In genomic region chr15:45115312-45115820, GRCh38 we compare ENCODE assay signal across 20 cellular contexts. TPM values are rescaled to one million over a fixed set of nuclear protein-coding genes. Genes with fewer than 3 reads are reported as not detected.
DNase-seq lines count a peak whose midpoint lies in the region; ATAC-seq, FAIRE-seq and TF ChIP-seq lines count a peak whose summit lies in the region.
"Had no signal": no experiment of that assay in that cellular context is flagged by ENCODE, and none has a peak within 500 bp of the region (broad histone marks: within the 10 kb centered on the region; RNA-seq: fewer than 3 reads in every experiment).

No MANE protein-coding gene starts in this region.

- peak overlapping the region; percentile 48 for H3K4me3 ChIP-seq in colonic mucosa

- peaks cover 19 to 20% of the 10 kb centered on the region in 2 donors for H3K4me1 Mint-ChIP-seq in natural killer cell treated with Interleukin-12 subunit alpha and Interleukin-12 subunit beta and Interleukin-15 and Interleukin-18, amount 100 ng/mL, for 72 hours (ENCODE audit: low read depth in 2 of 2)
- H3K4me1 Mint-ChIP-seq in natural killer cell, result peaks cover 14 to 29% of the 10 kb centered on the region in 2 donors

- no peak for ATAC-seq in natural killer cell treated with Interleukin-12 subunit alpha and Interleukin-12 subunit beta and Interleukin-15 and Interleukin-18, amount 100 ng/mL, for 72 hours
- ATAC-seq in natural killer cell (no peak), HG03378 (IDR thresholded peaks at IDR 0.05; ENCODE audit: unreplicated experiment) (no peak)
- ATAC-seq: HCT116 had no signal

- no peak overlapping the region for H3K27ac ChIP-seq in colonic mucosa

- H3K36me3 ChIP-seq in colonic mucosa, result no peaks in the 10 kb centered on the region

- no peak for FAIRE-seq in HTR-8/SVneo (lab: Jason Lieb, UNC)
- FAIRE-seq: G401.6, GM12891 had no signal

- H3K36me3 Mint-ChIP-seq in natural killer cell treated with Interleukin-12 subunit alpha and Interleukin-12 subunit beta and Interleukin-15 and Interleukin-18, amount 100 ng/mL, for 72 hours, result peaks cover 5% of the 10 kb centered on the region
- no peaks in the 10 kb centered on the region for H3K36me3 Mint-ChIP-seq in natural killer cell
- H3K36me3 Mint-ChIP-seq: IgD-negative memory B cell had no signal

- H3K9ac ChIP-seq in colonic mucosa (ENCODE audit: low read depth in 2 of 2, low read length in 2 of 2), result no peak overlapping the region

- TF ChIP-seq CTCF in natural killer cell (IDR thresholded peaks at IDR 0.05) (no peak), colonic mucosa (IDR thresholded peaks at IDR 0.05) (no peak)

- peaks cover 54 to 63% of the 10 kb centered on the region in 2 donors for H3K27me3 Mint-ChIP-seq in natural killer cell treated with Interleukin-12 subunit alpha and Interleukin-12 subunit beta and Interleukin-15 and Interleukin-18, amount 100 ng/mL, for 72 hours
- H3K27me3 Mint-ChIP-seq in natural killer cell (ENCODE audit: low read depth in 2 of 2), result peaks cover 67 to 70% of the 10 kb centered on the region in 2 donors

- peaks cover 57% of the 10 kb centered on the region for H3K27me3 ChIP-seq in colonic mucosa

- no peaks in the 10 kb centered on the region for H3K9me3 Mint-ChIP-seq in natural killer cell treated with Interleukin-12 subunit alpha and Interleukin-12 subunit beta and Interleukin-15 and Interleukin-18, amount 100 ng/mL, for 72 hours
- no peaks in the 10 kb centered on the region for H3K9me3 Mint-ChIP-seq in natural killer cell
- H3K9me3 Mint-ChIP-seq: CD4-positive, alpha-beta T cell; IgD-negative memory B cell had no signal

- peaks cover 3% of the 10 kb centered on the region for H3K4me1 ChIP-seq in colonic mucosa

- H3K27ac Mint-ChIP-seq in natural killer cell treated with Interleukin-12 subunit alpha and Interleukin-12 subunit beta and Interleukin-15 and Interleukin-18, amount 100 ng/mL, for 72 hours, result no peak overlapping the region
- no peak overlapping the region for H3K27ac Mint-ChIP-seq in natural killer cell
- H3K27ac Mint-ChIP-seq: CD4-positive, alpha-beta T cell; IgD-negative memory B cell had no signal

- intact Hi-C loops in natural killer cell (cut with micrococcal nuclease), result no loop called here
- intact Hi-C loops in colonic mucosa (cut with DNase I), result loop anchor here (5.0 kb wide), 2 partner anchors 63 to 148 kb away; no protein-coding TSS in a partner anchor
- intact Hi-C loops in posterior vena cava (cut with DNase I), result no loop called here

- H3K4me3 Mint-ChIP-seq in natural killer cell treated with Interleukin-12 subunit alpha and Interleukin-12 subunit beta and Interleukin-15 and Interleukin-18, amount 100 ng/mL, for 72 hours, result peak overlapping the region; percentile 38
- H3K4me3 Mint-ChIP-seq in natural killer cell, result no peak overlapping the region
- H3K4me3 Mint-ChIP-seq: CD4-positive, alpha-beta T cell had no signal

- no peak for DNase-seq in natural killer cell treated with Interleukin-12 subunit alpha and Interleukin-12 subunit beta and Interleukin-15 and Interleukin-18, amount 100 ng/mL, for 72 hours (ENCODE audit: low spot score)
- DNase-seq in natural killer cell, result no peak
- no peak for DNase-seq in colonic mucosa
- peak; percentile 68 for DNase-seq in posterior vena cava (ENCODE audit: low spot score)
- DNase-seq in kidney glomerular epithelial cell (lab: John Stamatoyannopoulos, UW), result no peak
- no peak for DNase-seq in HTR-8/SVneo (ENCODE audit: insufficient read length, low spot score)
- DNase-seq: ACHN; C1 segment of cervical spinal cord; CD4-positive, alpha-beta T cell; DMS153; DMS79 treated with DMSO at 0.1 percent for 48 hours; EL; KG1 had no signal

- H3K9me3 ChIP-seq in colonic mucosa, result no peaks in the 10 kb centered on the region

RNA-seq across cellular contexts. Expression of gene DUOXA2, which starts 1.2 kb away (rescaled TPM):
- 1 to 10 TPM in 1 of 2 donors, not detected in 1; 1.6 TPM for total RNA-seq in natural killer cell treated with Interleukin-12 subunit alpha and Interleukin-12 subunit beta and Interleukin-15 and Interleukin-18, amount 100 ng/mL, for 72 hours
- total RNA-seq in natural killer cell (not detected), colonic mucosa (10 to 100 TPM; 30.2 to 48.5 TPM), posterior vena cava (not detected)
- total RNA-seq: A172; CD4-positive, alpha-beta T cell; H4 had no signal

RNA-seq across cellular contexts. Expression of gene DUOX2, which starts 1.4 kb away (rescaled TPM):
- total RNA-seq in natural killer cell treated with Interleukin-12 subunit alpha and Interleukin-12 subunit beta and Interleukin-15 and Interleukin-18, amount 100 ng/mL, for 72 hours, result 1 to 10 TPM in 1 of 2 donors, under 1 TPM in 1; 0.19 to 7.1 TPM
- total RNA-seq in natural killer cell (1 to 10 TPM in 1 of 3 donors, not detected in 2; 2.5 TPM), colonic mucosa (100 to 1,000 TPM in 1 of 2 donors, 10 to 100 TPM in 1; 40.0 to 111 TPM), posterior vena cava (1 to 10 TPM in 1 of 2 donors, under 1 TPM in 1; 0.57 to 2.7 TPM)

RNA-seq across cellular contexts. Expression of gene DUOXA1, which starts 14.3 kb away (rescaled TPM):
- total RNA-seq in natural killer cell treated with Interleukin-12 subunit alpha and Interleukin-12 subunit beta and Interleukin-15 and Interleukin-18, amount 100 ng/mL, for 72 hours, result not detected
- total RNA-seq in natural killer cell (under 1 TPM in 2 of 3 donors, not detected in 1; 0.39 to 0.40 TPM), colonic mucosa (1 to 10 TPM in 1 of 2 donors, under 1 TPM in 1; 0.88 to 1.3 TPM), posterior vena cava (1 to 10 TPM in 1 of 2 donors, under 1 TPM in 1; 0.81 to 5.3 TPM)
- total RNA-seq: A172, H4 had no signal

RNA-seq across cellular contexts. Expression of gene DUOX1, which starts 14.4 kb away (rescaled TPM):
- under 1 TPM in 1 of 2 donors, not detected in 1; 0.08 TPM for total RNA-seq in natural killer cell treated with Interleukin-12 subunit alpha and Interleukin-12 subunit beta and Interleukin-15 and Interleukin-18, amount 100 ng/mL, for 72 hours
- under 1 TPM in 1 of 3 donors, not detected in 2; 0.20 TPM for total RNA-seq in natural killer cell
- under 1 TPM; 0.45 to 0.96 TPM for total RNA-seq in colonic mucosa
- total RNA-seq in posterior vena cava, result 1 to 10 TPM in 1 of 2 donors, under 1 TPM in 1; 0.62 to 4.4 TPM
- total RNA-seq: A172, H4 had no signal

Comparison
In these comparisons a context has a peak if more than half of its experiments do, and no peak if none do; other contexts are left out.
1. RNA of gene DUOXA2, which starts 1.2 kb away (total RNA-seq): 30.2 to 48.5 TPM in colonic mucosa; 1.6 TPM in natural killer cell treated with Interleukin-12 subunit alpha and Interleukin-12 subunit beta and Interleukin-15 and Interleukin-18, amount 100 ng/mL, for 72 hours, not detected in posterior vena cava and not detected in natural killer cell; every median in the first group is over 10 times any median in the second.
2. RNA of gene DUOX2, which starts 1.4 kb away (total RNA-seq): 40.0 to 111 TPM in colonic mucosa; 0.19 to 7.1 TPM in natural killer cell treated with Interleukin-12 subunit alpha and Interleukin-12 subunit beta and Interleukin-15 and Interleukin-18, amount 100 ng/mL, for 72 hours, 0.57 to 2.7 TPM in posterior vena cava and 2.5 TPM in natural killer cell; every median in the first group is over 4 times any median in the second.